Comparison of ENCODE assay signal across 1 cellular context in the genomic region with DNA sequence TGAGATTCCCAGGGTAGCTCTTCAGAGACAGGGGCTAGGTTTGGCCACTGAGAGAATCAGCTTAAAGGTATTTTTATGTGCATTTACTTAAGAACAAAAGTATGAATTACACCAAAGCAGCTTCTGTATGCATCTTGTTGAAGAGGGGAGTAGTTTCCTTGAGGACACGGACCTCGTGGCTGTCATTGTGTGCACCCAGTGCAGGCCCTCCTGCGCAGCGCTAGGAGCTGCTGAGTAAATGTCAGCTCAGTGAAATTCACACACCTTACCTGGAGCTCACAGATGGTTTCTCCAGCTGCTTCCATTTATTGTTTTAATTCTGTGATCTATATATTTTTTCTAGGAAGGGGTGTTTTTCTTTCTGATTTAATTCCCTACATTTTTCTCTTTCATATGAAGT.
TF ChIP-seq lines count a peak whose summit lies in the region.

No MANE protein-coding gene starts in this region.

TF ChIP-seq in neural cell, 6 proteins besides CTCF, POLR2A, EP300 and RAD21:
- no peak for TF ChIP-seq POLR2AphosphoS5 (IDR thresholded peaks at IDR 0.05)
- peak; percentile 15 for TF ChIP-seq SMC3 (conservative IDR thresholded peaks at IDR 0.05; ENCODE audit: poor library complexity)
